In the genomic region with DNA sequence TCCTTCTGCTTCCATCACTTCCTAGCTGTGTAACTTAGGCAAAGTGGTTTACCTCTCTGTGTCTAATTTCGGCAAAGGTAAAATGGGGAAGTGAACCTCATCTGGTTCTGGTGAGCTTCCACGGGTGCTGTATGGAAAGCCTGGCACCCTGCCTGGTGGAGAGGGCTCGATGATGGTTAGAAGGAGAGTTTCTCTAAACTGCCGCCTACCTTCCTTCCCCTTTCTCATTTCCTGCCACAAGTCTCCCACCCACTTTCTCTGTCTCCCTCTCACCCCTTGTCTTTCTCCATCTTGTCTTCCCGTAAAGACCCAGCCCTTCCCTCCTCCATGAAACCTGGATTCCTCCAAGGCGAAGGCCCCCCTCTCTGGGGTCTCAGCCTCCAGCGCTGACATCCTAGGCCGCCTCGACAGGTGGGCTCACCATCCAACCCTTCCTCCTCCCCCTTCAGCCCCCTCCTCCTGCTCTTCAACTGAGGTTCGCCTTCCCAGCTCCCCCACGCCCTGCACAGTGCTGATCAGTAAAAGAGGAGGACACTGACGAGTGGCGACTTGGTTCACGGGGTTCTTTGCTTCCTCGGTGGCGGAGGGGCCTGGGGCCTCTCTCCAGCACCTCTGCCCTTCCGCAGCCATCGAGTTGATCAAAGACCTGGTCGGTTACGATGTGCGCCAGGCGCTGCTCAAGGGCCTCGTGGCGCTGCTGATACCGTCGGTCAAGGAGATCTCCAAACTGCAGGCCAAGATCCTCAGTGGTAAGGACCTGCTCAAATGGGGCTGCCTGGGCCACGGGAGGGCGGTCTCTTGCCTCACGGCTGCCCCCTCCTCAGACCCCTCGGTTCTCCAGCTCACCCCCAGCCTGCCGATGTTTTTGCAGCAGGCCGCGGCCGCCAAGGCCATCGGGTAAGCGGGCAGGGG, we compare ENCODE assay signal across 1 cellular context.
A peak's percentile ranks its signal among the peaks of the same experiment; 100 is the strongest.
TF ChIP-seq lines count a peak whose summit lies in the region.

No MANE protein-coding gene starts in this region.

TF ChIP-seq in GM12878, 131 proteins besides CTCF, POLR2A, EP300 and RAD21 (continued from another document):
- TF ChIP-seq, protein P1, sequence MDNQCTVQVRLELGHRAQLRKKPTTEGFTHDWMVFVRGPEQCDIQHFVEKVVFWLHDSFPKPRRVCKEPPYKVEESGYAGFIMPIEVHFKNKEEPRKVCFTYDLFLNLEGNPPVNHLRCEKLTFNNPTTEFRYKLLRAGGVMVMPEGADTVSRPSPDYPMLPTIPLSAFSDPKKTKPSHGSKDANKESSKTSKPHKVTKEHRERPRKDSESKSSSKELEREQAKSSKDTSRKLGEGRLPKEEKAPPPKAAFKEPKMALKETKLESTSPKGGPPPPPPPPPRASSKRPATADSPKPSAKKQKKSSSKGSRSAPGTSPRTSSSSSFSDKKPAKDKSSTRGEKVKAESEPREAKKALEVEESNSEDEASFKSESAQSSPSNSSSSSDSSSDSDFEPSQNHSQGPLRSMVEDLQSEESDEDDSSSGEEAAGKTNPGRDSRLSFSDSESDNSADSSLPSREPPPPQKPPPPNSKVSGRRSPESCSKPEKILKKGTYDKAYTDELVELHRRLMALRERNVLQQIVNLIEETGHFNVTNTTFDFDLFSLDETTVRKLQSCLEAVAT (IDR thresholded peaks at IDR 0.05) = peak; percentile 33; the same call in 1 of the 2 replicates
- TF ChIP-seq KLF5 (IDR thresholded peaks at IDR 0.05; ENCODE audit: partially characterized antibody) (no peak), LARP7 (IDR thresholded peaks at IDR 0.05) (no peak), BCL11A (IDR thresholded peaks at IDR 0.05; ENCODE audit: low read depth, low read length) (peak; percentile 16; the same call in 1 of the 2 replicates), YBX1 (IDR thresholded peaks at IDR 0.05) (no peak), JUNB (IDR thresholded peaks at IDR 0.05) (no peak), ATF7 (IDR thresholded peaks at IDR 0.05; ENCODE audit: low read depth) (no peak), MTA2 (IDR thresholded peaks at IDR 0.05; ENCODE audit: low read depth) (peak; percentile 48), IKZF1 (conservative IDR thresholded peaks at IDR 0.05) (peak; percentile 89; the same call in 1 of the 2 replicates), MEF2A (IDR thresholded peaks at IDR 0.05; ENCODE audit: insufficient read depth, low read depth, low read length) (peak; percentile 61; the same call in 1 of the 2 replicates), YY1 (IDR thresholded peaks at IDR 0.05; ENCODE audit: low read depth, low read length) (peak; percentile 40; the same call in 1 of the 2 replicates), BHLHE40 (IDR thresholded peaks at IDR 0.05; ENCODE audit: borderline replicate concordance in 1 of 2, low read depth in 2 of 2, low read length in 1 of 2) (peak in 1 of 2 experiments; percentile 32; a peak in 1 of 4 replicates), ZBED1 (IDR thresholded peaks at IDR 0.05; ENCODE audit: borderline replicate concordance) (0 out of 2 replicates have a peak, but pooled peaks have one; percentile 35), CHD4 (IDR thresholded peaks at IDR 0.05) (no peak), RCOR1 (conservative IDR thresholded peaks at IDR 0.05; ENCODE audit: low read depth, low read length) (no peak), STAT1 (conservative IDR thresholded peaks at IDR 0.05) (no peak), POLR2AphosphoS5 (IDR thresholded peaks at IDR 0.05; ENCODE audit: low read length) (no peak), NFXL1 (IDR thresholded peaks at IDR 0.05; ENCODE audit: borderline replicate concordance) (no peak), MEF2B (IDR thresholded peaks at IDR 0.05; ENCODE audit: partially characterized antibody, poor library complexity, severe bottlenecking) (peak; percentile 20), RFX5 (IDR thresholded peaks at IDR 0.05; ENCODE audit: low read depth, low read length) (no peak), EGR1 (IDR thresholded peaks at IDR 0.05; ENCODE audit: borderline replicate concordance in 1 of 2, low read depth in 2 of 2, low read length in 2 of 2) (peak in 1 of 2 experiments; percentile 52; a peak in 1 of 3 replicates), RELA (IDR thresholded peaks at IDR 0.05; ENCODE audit: borderline replicate concordance, partially characterized antibody) (no peak), SMAD1 (IDR thresholded peaks at IDR 0.05; ENCODE audit: low read depth, partially characterized antibody) (no peak), MXI1 (IDR thresholded peaks at IDR 0.05; ENCODE audit: low read depth, low read length) (no peak), HDAC6 (IDR thresholded peaks at IDR 0.05; ENCODE audit: unreplicated experiment) (no peak), ZNF622 (IDR thresholded peaks at IDR 0.05) (no peak)
- TF ChIP-seq, protein P2, sequence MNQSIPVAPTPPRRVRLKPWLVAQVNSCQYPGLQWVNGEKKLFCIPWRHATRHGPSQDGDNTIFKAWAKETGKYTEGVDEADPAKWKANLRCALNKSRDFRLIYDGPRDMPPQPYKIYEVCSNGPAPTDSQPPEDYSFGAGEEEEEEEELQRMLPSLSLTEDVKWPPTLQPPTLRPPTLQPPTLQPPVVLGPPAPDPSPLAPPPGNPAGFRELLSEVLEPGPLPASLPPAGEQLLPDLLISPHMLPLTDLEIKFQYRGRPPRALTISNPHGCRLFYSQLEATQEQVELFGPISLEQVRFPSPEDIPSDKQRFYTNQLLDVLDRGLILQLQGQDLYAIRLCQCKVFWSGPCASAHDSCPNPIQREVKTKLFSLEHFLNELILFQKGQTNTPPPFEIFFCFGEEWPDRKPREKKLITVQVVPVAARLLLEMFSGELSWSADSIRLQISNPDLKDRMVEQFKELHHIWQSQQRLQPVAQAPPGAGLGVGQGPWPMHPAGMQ (IDR thresholded peaks at IDR 0.05; ENCODE audit: borderline replicate concordance) = no peak
- TF ChIP-seq, protein P3, sequence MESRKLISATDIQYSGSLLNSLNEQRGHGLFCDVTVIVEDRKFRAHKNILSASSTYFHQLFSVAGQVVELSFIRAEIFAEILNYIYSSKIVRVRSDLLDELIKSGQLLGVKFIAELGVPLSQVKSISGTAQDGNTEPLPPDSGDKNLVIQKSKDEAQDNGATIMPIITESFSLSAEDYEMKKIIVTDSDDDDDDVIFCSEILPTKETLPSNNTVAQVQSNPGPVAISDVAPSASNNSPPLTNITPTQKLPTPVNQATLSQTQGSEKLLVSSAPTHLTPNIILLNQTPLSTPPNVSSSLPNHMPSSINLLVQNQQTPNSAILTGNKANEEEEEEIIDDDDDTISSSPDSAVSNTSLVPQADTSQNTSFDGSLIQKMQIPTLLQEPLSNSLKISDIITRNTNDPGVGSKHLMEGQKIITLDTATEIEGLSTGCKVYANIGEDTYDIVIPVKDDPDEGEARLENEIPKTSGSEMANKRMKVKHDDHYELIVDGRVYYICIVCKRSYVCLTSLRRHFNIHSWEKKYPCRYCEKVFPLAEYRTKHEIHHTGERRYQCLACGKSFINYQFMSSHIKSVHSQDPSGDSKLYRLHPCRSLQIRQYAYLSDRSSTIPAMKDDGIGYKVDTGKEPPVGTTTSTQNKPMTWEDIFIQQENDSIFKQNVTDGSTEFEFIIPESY (IDR thresholded peaks at IDR 0.05) = 0 out of 2 replicates have a peak, but pooled peaks have one; percentile 20
- TF ChIP-seq, protein P4, sequence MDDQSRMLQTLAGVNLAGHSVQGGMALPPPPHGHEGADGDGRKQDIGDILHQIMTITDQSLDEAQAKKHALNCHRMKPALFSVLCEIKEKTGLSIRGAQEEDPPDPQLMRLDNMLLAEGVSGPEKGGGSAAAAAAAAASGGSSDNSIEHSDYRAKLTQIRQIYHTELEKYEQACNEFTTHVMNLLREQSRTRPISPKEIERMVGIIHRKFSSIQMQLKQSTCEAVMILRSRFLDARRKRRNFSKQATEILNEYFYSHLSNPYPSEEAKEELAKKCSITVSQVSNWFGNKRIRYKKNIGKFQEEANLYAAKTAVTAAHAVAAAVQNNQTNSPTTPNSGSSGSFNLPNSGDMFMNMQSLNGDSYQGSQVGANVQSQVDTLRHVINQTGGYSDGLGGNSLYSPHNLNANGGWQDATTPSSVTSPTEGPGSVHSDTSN (IDR thresholded peaks at IDR 0.05; ENCODE audit: insufficient replicate concordance, low read depth, low read length) = no peak
TF ChIP-seq in GM12878: peak in this region for 29.
